ENCODE assay signal across 2 cellular contexts in the genomic region with DNA sequence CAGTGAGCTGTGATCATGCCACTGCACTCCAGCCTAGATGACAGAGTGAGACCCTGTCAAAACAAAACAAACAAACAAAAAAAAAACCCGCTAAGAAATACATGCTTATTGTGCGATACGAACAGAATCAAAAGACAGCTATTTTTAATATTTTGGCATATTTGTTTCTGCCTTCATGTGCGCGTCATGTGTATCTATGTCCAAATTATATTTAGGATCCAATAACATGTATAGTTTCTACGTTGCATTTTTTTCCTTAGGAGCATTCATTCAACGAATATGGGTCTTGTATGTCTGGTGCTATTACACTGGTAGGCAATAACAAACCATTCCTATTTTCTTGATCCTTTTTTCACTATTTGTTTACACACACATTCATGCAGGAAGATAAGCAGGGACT.
TF ChIP-seq lines count a peak whose summit lies in the region.

No MANE protein-coding gene starts in this region.

TF ChIP-seq in HEK293, 187 proteins besides CTCF, POLR2A, EP300 and RAD21:
- TF ChIP-seq, protein P1, sequence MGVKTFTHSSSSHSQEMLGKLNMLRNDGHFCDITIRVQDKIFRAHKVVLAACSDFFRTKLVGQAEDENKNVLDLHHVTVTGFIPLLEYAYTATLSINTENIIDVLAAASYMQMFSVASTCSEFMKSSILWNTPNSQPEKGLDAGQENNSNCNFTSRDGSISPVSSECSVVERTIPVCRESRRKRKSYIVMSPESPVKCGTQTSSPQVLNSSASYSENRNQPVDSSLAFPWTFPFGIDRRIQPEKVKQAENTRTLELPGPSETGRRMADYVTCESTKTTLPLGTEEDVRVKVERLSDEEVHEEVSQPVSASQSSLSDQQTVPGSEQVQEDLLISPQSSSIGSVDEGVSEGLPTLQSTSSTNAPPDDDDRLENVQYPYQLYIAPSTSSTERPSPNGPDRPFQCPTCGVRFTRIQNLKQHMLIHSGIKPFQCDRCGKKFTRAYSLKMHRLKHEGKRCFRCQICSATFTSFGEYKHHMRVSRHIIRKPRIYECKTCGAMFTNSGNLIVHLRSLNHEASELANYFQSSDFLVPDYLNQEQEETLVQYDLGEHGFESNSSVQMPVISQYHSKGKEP (tag by site-specific recombination; IDR thresholded peaks at IDR 0.05): 0 out of 2 replicates have a peak, but pooled peaks have one; percentile 27
- no peak for TF ChIP-seq ZNF560 (tag by site-specific recombination; IDR thresholded peaks at IDR 0.05; ENCODE audit: borderline replicate concordance)

TF ChIP-seq in GM12878, 131 proteins besides CTCF, POLR2A, EP300 and RAD21 (continued from another document):
- TF ChIP-seq, protein P2, sequence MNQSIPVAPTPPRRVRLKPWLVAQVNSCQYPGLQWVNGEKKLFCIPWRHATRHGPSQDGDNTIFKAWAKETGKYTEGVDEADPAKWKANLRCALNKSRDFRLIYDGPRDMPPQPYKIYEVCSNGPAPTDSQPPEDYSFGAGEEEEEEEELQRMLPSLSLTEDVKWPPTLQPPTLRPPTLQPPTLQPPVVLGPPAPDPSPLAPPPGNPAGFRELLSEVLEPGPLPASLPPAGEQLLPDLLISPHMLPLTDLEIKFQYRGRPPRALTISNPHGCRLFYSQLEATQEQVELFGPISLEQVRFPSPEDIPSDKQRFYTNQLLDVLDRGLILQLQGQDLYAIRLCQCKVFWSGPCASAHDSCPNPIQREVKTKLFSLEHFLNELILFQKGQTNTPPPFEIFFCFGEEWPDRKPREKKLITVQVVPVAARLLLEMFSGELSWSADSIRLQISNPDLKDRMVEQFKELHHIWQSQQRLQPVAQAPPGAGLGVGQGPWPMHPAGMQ (IDR thresholded peaks at IDR 0.05; ENCODE audit: borderline replicate concordance): no peak
- TF ChIP-seq ETV6 (conservative IDR thresholded peaks at IDR 0.05 in 1 of 2, IDR thresholded peaks at IDR 0.05 in 1 of 2; ENCODE audit: borderline replicate concordance in 1 of 2, low read depth in 1 of 2) (no peak), POLR2AphosphoS5 (IDR thresholded peaks at IDR 0.05; ENCODE audit: low read length) (no peak), POLR2AphosphoS2 (IDR thresholded peaks at IDR 0.05; ENCODE audit: low read depth, low read length) (no peak), SUZ12 (IDR thresholded peaks at IDR 0.05; ENCODE audit: unreplicated experiment) (no peak), CBFB (IDR thresholded peaks at IDR 0.05; ENCODE audit: low read depth) (no peak)
- TF ChIP-seq, protein P3, sequence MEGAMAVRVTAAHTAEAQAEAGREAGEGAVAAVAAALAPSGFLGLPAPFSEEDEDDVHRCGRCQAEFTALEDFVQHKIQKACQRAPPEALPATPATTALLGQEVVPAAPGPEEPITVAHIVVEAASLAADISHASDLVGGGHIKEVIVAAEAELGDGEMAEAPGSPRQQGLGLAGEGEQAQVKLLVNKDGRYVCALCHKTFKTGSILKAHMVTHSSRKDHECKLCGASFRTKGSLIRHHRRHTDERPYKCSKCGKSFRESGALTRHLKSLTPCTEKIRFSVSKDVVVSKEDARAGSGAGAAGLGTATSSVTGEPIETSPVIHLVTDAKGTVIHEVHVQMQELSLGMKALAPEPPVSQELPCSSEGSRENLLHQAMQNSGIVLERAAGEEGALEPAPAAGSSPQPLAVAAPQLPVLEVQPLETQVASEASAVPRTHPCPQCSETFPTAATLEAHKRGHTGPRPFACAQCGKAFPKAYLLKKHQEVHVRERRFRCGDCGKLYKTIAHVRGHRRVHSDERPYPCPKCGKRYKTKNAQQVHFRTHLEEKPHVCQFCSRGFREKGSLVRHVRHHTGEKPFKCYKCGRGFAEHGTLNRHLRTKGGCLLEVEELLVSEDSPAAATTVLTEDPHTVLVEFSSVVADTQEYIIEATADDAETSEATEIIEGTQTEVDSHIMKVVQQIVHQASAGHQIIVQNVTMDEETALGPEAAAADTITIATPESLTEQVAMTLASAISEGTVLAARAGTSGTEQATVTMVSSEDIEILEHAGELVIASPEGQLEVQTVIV (IDR thresholded peaks at IDR 0.05; ENCODE audit: borderline replicate concordance, partially characterized antibody): no peak
